8 cellular contexts compared by ENCODE assay signal in the genomic region with DNA sequence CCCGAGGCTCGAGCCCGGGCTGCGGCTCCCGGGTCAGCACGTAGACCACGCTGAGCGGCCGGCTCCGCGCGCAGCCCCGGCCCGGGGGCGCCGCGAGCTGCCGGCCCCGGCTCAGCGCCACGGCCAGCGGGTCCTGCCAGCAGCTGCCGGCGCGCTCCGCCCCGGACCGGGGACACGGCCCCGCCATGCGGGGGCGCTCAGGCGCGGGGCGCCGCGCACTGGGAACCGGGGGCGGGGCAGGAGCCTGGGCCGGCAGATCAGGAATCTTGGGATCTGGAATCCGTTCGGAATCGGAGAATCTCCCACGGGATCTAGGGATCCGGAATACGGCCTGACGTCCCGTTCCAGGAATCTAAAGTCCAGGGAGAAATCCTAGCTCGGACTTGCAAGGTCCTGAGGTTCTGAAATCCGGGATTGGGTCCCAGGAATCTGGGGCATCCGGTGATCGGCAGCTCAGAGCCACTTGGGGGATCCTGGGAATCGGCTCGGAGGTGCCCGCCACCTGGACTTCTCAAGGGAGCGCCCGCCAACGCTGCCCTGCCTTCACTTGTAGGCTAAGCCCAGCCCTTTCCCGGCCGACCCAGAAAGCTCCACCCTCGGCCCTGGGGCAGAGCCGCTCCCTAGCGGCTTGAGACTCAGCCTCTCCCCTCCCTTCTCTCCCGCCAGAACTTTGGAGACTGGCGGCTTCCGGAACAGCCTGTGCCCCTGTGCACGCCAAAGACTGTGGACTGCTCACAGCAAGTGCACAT. TPM values are rescaled to one million over a fixed set of nuclear protein-coding genes. Genes with fewer than 3 reads are reported as not detected.
DNase-seq lines count a peak whose midpoint lies in the region; ATAC-seq, FAIRE-seq and TF ChIP-seq lines count a peak whose summit lies in the region.

A gene with protein sequence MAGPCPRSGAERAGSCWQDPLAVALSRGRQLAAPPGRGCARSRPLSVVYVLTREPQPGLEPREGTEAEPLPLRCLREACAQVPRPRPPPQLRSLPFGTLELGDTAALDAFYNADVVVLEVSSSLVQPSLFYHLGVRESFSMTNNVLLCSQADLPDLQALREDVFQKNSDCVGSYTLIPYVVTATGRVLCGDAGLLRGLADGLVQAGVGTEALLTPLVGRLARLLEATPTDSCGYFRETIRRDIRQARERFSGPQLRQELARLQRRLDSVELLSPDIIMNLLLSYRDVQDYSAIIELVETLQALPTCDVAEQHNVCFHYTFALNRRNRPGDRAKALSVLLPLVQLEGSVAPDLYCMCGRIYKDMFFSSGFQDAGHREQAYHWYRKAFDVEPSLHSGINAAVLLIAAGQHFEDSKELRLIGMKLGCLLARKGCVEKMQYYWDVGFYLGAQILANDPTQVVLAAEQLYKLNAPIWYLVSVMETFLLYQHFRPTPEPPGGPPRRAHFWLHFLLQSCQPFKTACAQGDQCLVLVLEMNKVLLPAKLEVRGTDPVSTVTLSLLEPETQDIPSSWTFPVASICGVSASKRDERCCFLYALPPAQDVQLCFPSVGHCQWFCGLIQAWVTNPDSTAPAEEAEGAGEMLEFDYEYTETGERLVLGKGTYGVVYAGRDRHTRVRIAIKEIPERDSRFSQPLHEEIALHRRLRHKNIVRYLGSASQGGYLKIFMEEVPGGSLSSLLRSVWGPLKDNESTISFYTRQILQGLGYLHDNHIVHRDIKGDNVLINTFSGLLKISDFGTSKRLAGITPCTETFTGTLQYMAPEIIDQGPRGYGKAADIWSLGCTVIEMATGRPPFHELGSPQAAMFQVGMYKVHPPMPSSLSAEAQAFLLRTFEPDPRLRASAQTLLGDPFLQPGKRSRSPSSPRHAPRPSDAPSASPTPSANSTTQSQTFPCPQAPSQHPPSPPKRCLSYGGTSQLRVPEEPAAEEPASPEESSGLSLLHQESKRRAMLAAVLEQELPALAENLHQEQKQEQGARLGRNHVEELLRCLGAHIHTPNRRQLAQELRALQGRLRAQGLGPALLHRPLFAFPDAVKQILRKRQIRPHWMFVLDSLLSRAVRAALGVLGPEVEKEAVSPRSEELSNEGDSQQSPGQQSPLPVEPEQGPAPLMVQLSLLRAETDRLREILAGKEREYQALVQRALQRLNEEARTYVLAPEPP (N-terminal part only) (minus strand): TSS at position 551 of the 749 bp plus-strand sequence. CDS start 364 bp downstream, at position 187.

- H3K9me3 Mint-ChIP-seq in activated naive CD4-positive, alpha-beta T cell treated with anti-CD3 and anti-CD28 coated beads, Interleukin-2, amount 50 U/mL, for 24 hours = no peaks in the 10 kb centered on the region
- H3K9me3 Mint-ChIP-seq in nephron progenitor cell = no peaks in the 10 kb centered on the region

- peaks cover 30% of the 10 kb centered on the region for H3K4me1 Mint-ChIP-seq in activated naive CD4-positive, alpha-beta T cell treated with anti-CD3 and anti-CD28 coated beads, Interleukin-2, amount 50 U/mL, for 24 hours
- peaks cover 54% of the 10 kb centered on the region for H3K4me1 Mint-ChIP-seq in nephron progenitor cell

- H3K79me2 ChIP-seq in OCI-LY1 (ENCODE audit: insufficient read depth, low read length) = no peaks in the 10 kb centered on the region

- H3K9me2 ChIP-seq in OCI-LY1 (ENCODE audit: low read depth, low read length) = no peaks in the 10 kb centered on the region

- peak within 1 kb of the TSS; percentile 91 for H3K4me2 ChIP-seq in OCI-LY1 (ENCODE audit: low read length)

- ATAC-seq in gastroesophageal sphincter = peak; percentile 84

- peak; percentile 82 to 87 for TF ChIP-seq POLR2A in gastroesophageal sphincter (IDR thresholded peaks at IDR 0.05)

- H3K27ac ChIP-seq in OCI-LY1 (ENCODE audit: low read depth, low read length, poor library complexity, severe bottlenecking) (no peak within 1 kb of the TSS), gastroesophageal sphincter (peak within 1 kb of the TSS; percentile 94 to 99 (median 98))

- H3K27me3 ChIP-seq in OCI-LY1 (ENCODE audit: insufficient read depth, low read length) = no peaks in the 10 kb centered on the region
- no peaks in the 10 kb centered on the region for H3K27me3 ChIP-seq in gastroesophageal sphincter

- H3K9me3 ChIP-seq in OCI-LY1 (ENCODE audit: low read length) (no peaks in the 10 kb centered on the region), gastroesophageal sphincter (no peaks in the 10 kb centered on the region)

- DNase-seq in activated gamma-delta T cell (lab: John Stamatoyannopoulos, UW) (peak; percentile 29), activated gamma-delta T cell treated with Interleukin-2 at 50 U/mL for 16 hours (no peak), HTR-8/SVneo (ENCODE audit: insufficient read length, low spot score) (peak; percentile 70), nephron progenitor cell (peak; percentile 71), ureter (ENCODE audit: low spot score) (peak; percentile 93)

- H3K36me3 ChIP-seq in OCI-LY1 (ENCODE audit: insufficient read depth, low read length) = no peaks in the 10 kb centered on the region
- peaks cover 0 to 33% of the 10 kb centered on the region in 2 donors for H3K36me3 ChIP-seq in gastroesophageal sphincter

- peak within 1 kb of the TSS; percentile 57 for H3K9ac ChIP-seq in OCI-LY1 (ENCODE audit: low read length)

- WGBS in gastroesophageal sphincter (ENCODE audit: low coverage in 1 of 2), 2 donors = 0% methylated on average over 4 of the region's 67 CpGs; no CpG with 5 or more reads in 1 of the 2 donors

- H3K4me1 ChIP-seq in OCI-LY1 (ENCODE audit: insufficient read depth, low read length, severe bottlenecking) = peaks cover 27% of the 10 kb centered on the region
- peaks cover 9 to 57% (median 19%) of the 10 kb centered on the region in 3 donors for H3K4me1 ChIP-seq in gastroesophageal sphincter

- no peaks in the 10 kb centered on the region for H4K20me1 ChIP-seq in OCI-LY1 (ENCODE audit: insufficient read depth, low read length)

- H3F3A ChIP-seq in OCI-LY1 (ENCODE audit: insufficient read depth, low read length) = no peaks in the 10 kb centered on the region

- H2AFZ ChIP-seq in OCI-LY1 (ENCODE audit: low read length) = no peak within 1 kb of the TSS

- no peak for FAIRE-seq in HTR-8/SVneo (lab: Jason Lieb, UNC)

- peak within 1 kb of the TSS; percentile 91 for H3K4me3 Mint-ChIP-seq in activated naive CD4-positive, alpha-beta T cell treated with anti-CD3 and anti-CD28 coated beads, Interleukin-2, amount 50 U/mL, for 24 hours
- H3K4me3 Mint-ChIP-seq in nephron progenitor cell = peak within 1 kb of the TSS; percentile 86

- no peak for TF ChIP-seq EP300 in gastroesophageal sphincter (IDR thresholded peaks at IDR 0.05)

- H3K4me3 ChIP-seq in OCI-LY1 (ENCODE audit: low read depth, low read length, poor library complexity, severe bottlenecking) = peak within 1 kb of the TSS; percentile 69
- peak within 1 kb of the TSS; percentile 69 to 91 for H3K4me3 ChIP-seq in gastroesophageal sphincter

- H3K27me3 Mint-ChIP-seq in activated naive CD4-positive, alpha-beta T cell treated with anti-CD3 and anti-CD28 coated beads, Interleukin-2, amount 50 U/mL, for 24 hours = no peaks in the 10 kb centered on the region
- peaks cover 6% of the 10 kb centered on the region for H3K27me3 Mint-ChIP-seq in nephron progenitor cell (ENCODE audit: low read depth, poor library complexity)

- TF ChIP-seq CTCF in OCI-LY1 (IDR thresholded peaks at IDR 0.05; ENCODE audit: low read length) = peak; percentile 49; the same call in 1 of the 2 replicates
- TF ChIP-seq CTCF in gastroesophageal sphincter (IDR thresholded peaks at IDR 0.05) = peak in 3 of 4 experiments; percentile 45 to 51 (median 47)
- no peak for TF ChIP-seq CTCF in nephron progenitor cell (IDR thresholded peaks at IDR 0.05)

- H3K27ac Mint-ChIP-seq in activated naive CD4-positive, alpha-beta T cell treated with anti-CD3 and anti-CD28 coated beads, Interleukin-2, amount 50 U/mL, for 24 hours = peak within 1 kb of the TSS; percentile 55
- peak within 1 kb of the TSS; percentile 66 for H3K27ac Mint-ChIP-seq in nephron progenitor cell

- no peaks in the 10 kb centered on the region for H3K36me3 Mint-ChIP-seq in activated naive CD4-positive, alpha-beta T cell treated with anti-CD3 and anti-CD28 coated beads, Interleukin-2, amount 50 U/mL, for 24 hours
- no peaks in the 10 kb centered on the region for H3K36me3 Mint-ChIP-seq in nephron progenitor cell (ENCODE audit: low read depth)

RNA-seq across cellular contexts. Expression of the gene that starts here (rescaled TPM):
- total RNA-seq in gastroesophageal sphincter = 10 to 100 TPM; 31.1 to 64.3 (median 54.3) TPM
- total RNA-seq in ureter = 75.5 TPM
